Comparison of ENCODE assay signal across 1 cellular context in the genomic region with DNA sequence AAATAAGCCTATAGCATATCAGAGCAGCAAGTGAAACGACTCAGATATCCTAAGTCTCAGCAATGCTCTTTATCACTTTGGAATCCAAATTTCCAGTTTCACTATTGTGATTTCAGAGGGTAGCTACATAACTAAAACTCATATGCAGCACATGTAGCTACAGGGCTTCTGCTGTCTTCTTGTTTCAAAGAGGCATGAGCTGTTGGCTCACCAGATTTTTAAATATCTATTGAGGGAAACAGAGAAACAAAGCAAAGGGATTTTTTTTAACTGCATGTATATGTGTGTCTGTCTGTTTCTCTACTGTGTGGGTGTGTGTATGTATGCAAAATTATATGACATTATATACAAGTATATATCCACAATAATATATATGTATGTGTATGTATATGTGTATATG.
TF ChIP-seq lines count a peak whose summit lies in the region.

No MANE protein-coding gene starts in this region.

TF ChIP-seq in HEK293, 187 proteins besides CTCF, POLR2A, EP300 and RAD21 (continued from another document):
- no peak for TF ChIP-seq ZNF362 (tag by site-specific recombination; IDR thresholded peaks at IDR 0.05)
TF ChIP-seq in HEK293: peak in this region for 0.
